In the genomic region with DNA sequence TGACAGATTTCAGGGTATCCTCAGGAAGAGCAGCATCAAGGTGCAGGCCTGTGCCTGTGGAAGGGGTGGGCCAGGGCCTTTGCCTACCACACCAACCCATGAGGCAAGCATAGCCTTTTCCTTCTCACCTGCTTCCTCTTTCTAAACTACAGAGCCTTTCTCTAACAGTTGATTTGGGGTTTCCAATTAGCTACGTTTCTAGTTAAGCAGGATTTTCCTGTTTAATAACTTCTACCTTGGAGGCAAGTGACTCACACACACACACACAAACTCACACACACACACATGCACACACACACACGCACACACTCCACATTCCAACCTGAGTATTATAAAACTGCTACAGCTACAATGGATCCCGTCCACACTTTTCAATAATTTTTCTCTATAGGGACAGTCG, we compare ENCODE assay signal across 30 cellular contexts.
DNase-seq lines count a peak whose midpoint lies in the region; ATAC-seq and TF ChIP-seq lines count a peak whose summit lies in the region.
"Had no signal": no experiment of that assay in that cellular context is flagged by ENCODE, and none has a peak within 500 bp of the region (broad histone marks: within the 10 kb centered on the region; RNA-seq: fewer than 3 reads in every experiment).

No MANE protein-coding gene starts in this region.

- H3K4me1 ChIP-seq in thyroid gland: no peaks in the 10 kb centered on the region
- H3K4me1 ChIP-seq: gastrocnemius medialis, left ventricle myocardium inferior, stomach, tibial artery had no signal

- peak; percentile 45 for DNase-seq in NCI-H748 (lab: John Stamatoyannopoulos, UW; ENCODE audit: unreplicated experiment)
- no peak for DNase-seq in NCI-H748 treated with DMSO at 0.1 percent for 48 hours (lab: John Stamatoyannopoulos, UW)
- DNase-seq in astrocyte of the hippocampus (ENCODE audit: low read depth, low spot score): peak; percentile 51
- DNase-seq in left kidney (ENCODE audit: low read depth, low spot score): peak; percentile 62
- DNase-seq in thyroid gland: peak; percentile 17 to 37
- no peak for DNase-seq in head of caudate nucleus
- no peak for DNase-seq in NCI-H524 (lab: John Stamatoyannopoulos, UW)
- DNase-seq: activated CD4-positive, alpha-beta T cell treated with anti-CD3 and anti-CD28 coated beads for 4 hours; activated T-cell treated with anti-CD3 and anti-CD28 coated beads, Interleukin-2, amount 50 U/mL, for 24 hours; brain microvascular endothelial cell; CD4-positive, alpha-beta T cell; effector CD8-positive, alpha-beta T cell; gastrocnemius medialis; H9; hippocampal formation; KBM-7; left ventricle myocardium inferior; natural killer cell; NCI-H1436 treated with DMSO at 0.1 percent for 48 hours; NCI-H510A; NK-92 treated with Interleukin-12 subunit alpha and Interleukin-12 subunit beta, amount 100 ng/mL, for 24 hours; occipital lobe; Right ventricle myocardium superior; small intestine; stimulated activated CD4-positive, alpha-beta T cell treated with anti-CD3 and anti-CD28 coated beads, Interleukin-2, amount 100 ng/mL, for 24 hours; stomach; tibial artery had no signal

- no peak overlapping the region for H3K4me3 ChIP-seq in thyroid gland (replicated peaks in 1 of 3)
- H3K4me3 ChIP-seq: gastrocnemius medialis, left ventricle myocardium inferior, PC-9, stomach, tibial artery had no signal

- TF ChIP-seq CTCF in thyroid gland (IDR thresholded peaks at IDR 0.05): no peak

- no peak overlapping the region for H3K27ac ChIP-seq in thyroid gland
- H3K27ac ChIP-seq: brain microvascular endothelial cell, gastrocnemius medialis, left ventricle myocardium inferior, PC-9, stomach, tibial artery had no signal

- WGBS in thyroid gland, 2 donors: 40 to 49% methylated on average over 4 of the region's 4 CpGs

- no peak for ATAC-seq in GM19452 (IDR thresholded peaks at IDR 0.05; ENCODE audit: unreplicated experiment)
- ATAC-seq: esophagus mucosa, gastrocnemius medialis, natural killer cell had no signal

- intact Hi-C loops in thyroid gland (cut with DNase I): no loop called here
- intact Hi-C loops in head of caudate nucleus (cut with DNase I): no loop called here

- no peaks in the 10 kb centered on the region for H3K27me3 ChIP-seq in thyroid gland
- H3K27me3 ChIP-seq: brain microvascular endothelial cell, gastrocnemius medialis, stomach, tibial artery had no signal

- H3K9me3 ChIP-seq in thyroid gland: no peaks in the 10 kb centered on the region
- H3K9me3 ChIP-seq: gastrocnemius medialis, left ventricle myocardium inferior, tibial artery had no signal

- H3K36me3 ChIP-seq in thyroid gland: no peaks in the 10 kb centered on the region
- H3K36me3 ChIP-seq: brain microvascular endothelial cell, gastrocnemius medialis, left ventricle myocardium inferior, stomach, tibial artery had no signal

- no peak for TF ChIP-seq POLR2A in thyroid gland (IDR thresholded peaks at IDR 0.05)

Comparison
In these comparisons a context has a peak if more than half of its experiments do, and no peak if none do; other contexts are left out.
1. DNase-seq: peak in NCI-H748 (single experiment), astrocyte of the hippocampus (single experiment), left kidney (single experiment) and thyroid gland (2 of 2); none in NCI-H748 treated with DMSO at 0.1 percent for 48 hours (single experiment), head of caudate nucleus (0 of 42) and NCI-H524 (0 of 2).